In the genomic region with DNA sequence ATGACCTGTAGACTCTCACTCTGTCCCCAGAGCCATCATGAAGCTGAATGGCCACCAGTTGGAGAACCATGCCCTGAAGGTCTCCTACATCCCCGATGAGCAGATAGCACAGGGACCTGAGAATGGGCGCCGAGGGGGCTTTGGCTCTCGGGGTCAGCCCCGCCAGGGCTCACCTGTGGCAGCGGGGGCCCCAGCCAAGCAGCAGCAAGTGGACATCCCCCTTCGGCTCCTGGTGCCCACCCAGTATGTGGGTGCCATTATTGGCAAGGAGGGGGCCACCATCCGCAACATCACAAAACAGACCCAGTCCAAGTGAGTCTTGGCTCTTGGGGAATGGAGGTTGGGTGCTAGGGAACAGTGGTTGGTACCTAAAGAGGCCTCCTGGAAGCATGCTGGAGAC, we compare ENCODE assay signal across 2 cellular contexts.
TF ChIP-seq lines count a peak whose summit lies in the region.

No MANE protein-coding gene starts in this region.

TF ChIP-seq in HepG2, 621 proteins besides CTCF, POLR2A, EP300 and RAD21 (continues in another document):
- TF ChIP-seq TEAD2 (CRISPR knock-in tag; IDR thresholded peaks at IDR 0.05) (no peak), GLMP (CRISPR knock-in tag; IDR thresholded peaks at IDR 0.05; ENCODE audit: borderline replicate concordance) (no peak), AGO2 (optimal IDR thresholded peaks at IDR 0.05; ENCODE audit: low read depth, low read length) (peak; percentile 57), ZFP62 (CRISPR knock-in tag; IDR thresholded peaks at IDR 0.05) (no peak), CEBPG (CRISPR knock-in tag; IDR thresholded peaks at IDR 0.05) (no peak), PAF1 (CRISPR knock-in tag; IDR thresholded peaks at IDR 0.05) (0 out of 2 replicates have a peak, but pooled peaks have one; percentile 52), HOXA5 (CRISPR knock-in tag; IDR thresholded peaks at IDR 0.05) (no peak), KDM5A (IDR thresholded peaks at IDR 0.05; ENCODE audit: borderline replicate concordance, low read length) (no peak), ZNF776 (CRISPR knock-in tag; IDR thresholded peaks at IDR 0.05) (no peak)
- TF ChIP-seq, protein P1, sequence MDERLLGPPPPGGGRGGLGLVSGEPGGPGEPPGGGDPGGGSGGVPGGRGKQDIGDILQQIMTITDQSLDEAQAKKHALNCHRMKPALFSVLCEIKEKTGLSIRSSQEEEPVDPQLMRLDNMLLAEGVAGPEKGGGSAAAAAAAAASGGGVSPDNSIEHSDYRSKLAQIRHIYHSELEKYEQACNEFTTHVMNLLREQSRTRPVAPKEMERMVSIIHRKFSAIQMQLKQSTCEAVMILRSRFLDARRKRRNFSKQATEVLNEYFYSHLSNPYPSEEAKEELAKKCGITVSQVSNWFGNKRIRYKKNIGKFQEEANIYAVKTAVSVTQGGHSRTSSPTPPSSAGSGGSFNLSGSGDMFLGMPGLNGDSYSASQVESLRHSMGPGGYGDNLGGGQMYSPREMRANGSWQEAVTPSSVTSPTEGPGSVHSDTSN (CRISPR knock-in tag; IDR thresholded peaks at IDR 0.05), result no peak
- TF ChIP-seq, protein P2, sequence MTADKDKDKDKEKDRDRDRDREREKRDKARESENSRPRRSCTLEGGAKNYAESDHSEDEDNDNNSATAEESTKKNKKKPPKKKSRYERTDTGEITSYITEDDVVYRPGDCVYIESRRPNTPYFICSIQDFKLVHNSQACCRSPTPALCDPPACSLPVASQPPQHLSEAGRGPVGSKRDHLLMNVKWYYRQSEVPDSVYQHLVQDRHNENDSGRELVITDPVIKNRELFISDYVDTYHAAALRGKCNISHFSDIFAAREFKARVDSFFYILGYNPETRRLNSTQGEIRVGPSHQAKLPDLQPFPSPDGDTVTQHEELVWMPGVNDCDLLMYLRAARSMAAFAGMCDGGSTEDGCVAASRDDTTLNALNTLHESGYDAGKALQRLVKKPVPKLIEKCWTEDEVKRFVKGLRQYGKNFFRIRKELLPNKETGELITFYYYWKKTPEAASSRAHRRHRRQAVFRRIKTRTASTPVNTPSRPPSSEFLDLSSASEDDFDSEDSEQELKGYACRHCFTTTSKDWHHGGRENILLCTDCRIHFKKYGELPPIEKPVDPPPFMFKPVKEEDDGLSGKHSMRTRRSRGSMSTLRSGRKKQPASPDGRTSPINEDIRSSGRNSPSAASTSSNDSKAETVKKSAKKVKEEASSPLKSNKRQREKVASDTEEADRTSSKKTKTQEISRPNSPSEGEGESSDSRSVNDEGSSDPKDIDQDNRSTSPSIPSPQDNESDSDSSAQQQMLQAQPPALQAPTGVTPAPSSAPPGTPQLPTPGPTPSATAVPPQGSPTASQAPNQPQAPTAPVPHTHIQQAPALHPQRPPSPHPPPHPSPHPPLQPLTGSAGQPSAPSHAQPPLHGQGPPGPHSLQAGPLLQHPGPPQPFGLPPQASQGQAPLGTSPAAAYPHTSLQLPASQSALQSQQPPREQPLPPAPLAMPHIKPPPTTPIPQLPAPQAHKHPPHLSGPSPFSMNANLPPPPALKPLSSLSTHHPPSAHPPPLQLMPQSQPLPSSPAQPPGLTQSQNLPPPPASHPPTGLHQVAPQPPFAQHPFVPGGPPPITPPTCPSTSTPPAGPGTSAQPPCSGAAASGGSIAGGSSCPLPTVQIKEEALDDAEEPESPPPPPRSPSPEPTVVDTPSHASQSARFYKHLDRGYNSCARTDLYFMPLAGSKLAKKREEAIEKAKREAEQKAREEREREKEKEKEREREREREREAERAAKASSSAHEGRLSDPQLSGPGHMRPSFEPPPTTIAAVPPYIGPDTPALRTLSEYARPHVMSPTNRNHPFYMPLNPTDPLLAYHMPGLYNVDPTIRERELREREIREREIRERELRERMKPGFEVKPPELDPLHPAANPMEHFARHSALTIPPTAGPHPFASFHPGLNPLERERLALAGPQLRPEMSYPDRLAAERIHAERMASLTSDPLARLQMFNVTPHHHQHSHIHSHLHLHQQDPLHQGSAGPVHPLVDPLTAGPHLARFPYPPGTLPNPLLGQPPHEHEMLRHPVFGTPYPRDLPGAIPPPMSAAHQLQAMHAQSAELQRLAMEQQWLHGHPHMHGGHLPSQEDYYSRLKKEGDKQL (CRISPR knock-in tag; IDR thresholded peaks at IDR 0.05; ENCODE audit: low read depth), result no peak
- TF ChIP-seq, protein P3, sequence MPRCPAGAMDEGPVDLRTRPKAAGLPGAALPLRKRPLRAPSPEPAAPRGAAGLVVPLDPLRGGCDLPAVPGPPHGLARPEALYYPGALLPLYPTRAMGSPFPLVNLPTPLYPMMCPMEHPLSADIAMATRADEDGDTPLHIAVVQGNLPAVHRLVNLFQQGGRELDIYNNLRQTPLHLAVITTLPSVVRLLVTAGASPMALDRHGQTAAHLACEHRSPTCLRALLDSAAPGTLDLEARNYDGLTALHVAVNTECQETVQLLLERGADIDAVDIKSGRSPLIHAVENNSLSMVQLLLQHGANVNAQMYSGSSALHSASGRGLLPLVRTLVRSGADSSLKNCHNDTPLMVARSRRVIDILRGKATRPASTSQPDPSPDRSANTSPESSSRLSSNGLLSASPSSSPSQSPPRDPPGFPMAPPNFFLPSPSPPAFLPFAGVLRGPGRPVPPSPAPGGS (CRISPR knock-in tag; IDR thresholded peaks at IDR 0.05), result no peak

TF ChIP-seq in K562, 482 proteins besides CTCF, POLR2A, EP300 and RAD21:
- no peak for TF ChIP-seq RREB1 (CRISPR knock-in tag; IDR thresholded peaks at IDR 0.05)
- peak; percentile 74 for TF ChIP-seq RBM22 (IDR thresholded peaks at IDR 0.05; ENCODE audit: low read depth, low read length, poor library complexity, severe bottlenecking)
- TF ChIP-seq POLR2G (IDR thresholded peaks at IDR 0.05; ENCODE audit: low read depth, low read length), result peak; percentile 63
